In genomic region chr6:36985963-36986703, GRCh38 we compare ENCODE assay signal across 8 cellular contexts. TPM values are rescaled to one million over a fixed set of nuclear protein-coding genes. Genes with fewer than 3 reads are reported as not detected.
DNase-seq lines count a peak whose midpoint lies in the region; ATAC-seq and TF ChIP-seq lines count a peak whose summit lies in the region.

A gene with protein sequence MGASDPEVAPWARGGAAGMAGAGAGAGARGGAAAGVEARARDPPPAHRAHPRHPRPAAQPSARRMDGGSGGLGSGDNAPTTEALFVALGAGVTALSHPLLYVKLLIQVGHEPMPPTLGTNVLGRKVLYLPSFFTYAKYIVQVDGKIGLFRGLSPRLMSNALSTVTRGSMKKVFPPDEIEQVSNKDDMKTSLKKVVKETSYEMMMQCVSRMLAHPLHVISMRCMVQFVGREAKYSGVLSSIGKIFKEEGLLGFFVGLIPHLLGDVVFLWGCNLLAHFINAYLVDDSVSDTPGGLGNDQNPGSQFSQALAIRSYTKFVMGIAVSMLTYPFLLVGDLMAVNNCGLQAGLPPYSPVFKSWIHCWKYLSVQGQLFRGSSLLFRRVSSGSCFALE (minus strand): TSS chr6:36986196. CDS start chr6:36986173, 23 bp downstream.

- TF ChIP-seq CTCF in AG04450 (IDR thresholded peaks at IDR 0.05; ENCODE audit: low read depth, low read length), result no peak

- peak within 1 kb of the TSS; percentile 69 for H3K27ac ChIP-seq in AG04450 (ENCODE audit: low read depth, low read length)
- H3K27ac ChIP-seq in caudate nucleus (ENCODE audit: low read depth, low read length), result peak within 1 kb of the TSS; percentile 99

- CTCF ChIA-PET in AG04450 (lab: Charles Lee), result interaction anchor here (1.5 to 2.3 kb wide), 2 partner anchors 32 to 101 kb away, joined by 5 to 11 read pairs; no protein-coding TSS in a partner anchor

- no peaks in the 10 kb centered on the region for H3K9me3 ChIP-seq in AG04450 (ENCODE audit: control insufficient read depth, insufficient read depth, low read length)

- H3K27me3 ChIP-seq in AG04450 (ENCODE audit: control insufficient read depth, insufficient read depth, low read length), result peaks cover 4% of the 10 kb centered on the region

- POLR2A ChIA-PET in AG04450 (lab: Yijun Ruan, JAX), result interaction anchor here (0.5 to 1.5 kb wide), 20 partner anchors 8 to 368 kb away, joined by 3 to 14 read pairs (median 4); partner anchors contain the start of genes C6orf89 and PPIL1

- ATAC-seq in GM18873 (IDR thresholded peaks at IDR 0.05; ENCODE audit: low FRiP score, unreplicated experiment) (peak; percentile 61), HG03135 (IDR thresholded peaks at IDR 0.05; ENCODE audit: unreplicated experiment) (peak; percentile 82)

- H3K4me3 ChIP-seq in AG04450 (ENCODE audit: low read depth, low read length), result peak within 1 kb of the TSS; percentile 93

- DNase-seq in AG04450 (ENCODE audit: low read depth, low spot score) (peak; percentile 67), NCI-H2227 (lab: John Stamatoyannopoulos, UW; ENCODE audit: unreplicated experiment) (peak; percentile 95), caudate nucleus (lab: John Stamatoyannopoulos, UW) (peak; percentile 36 to 98 (median 90)), islet precursor cell (peak; percentile 94)
- DNase-seq in activated CD4-positive, CD25-positive, alpha-beta regulatory T cell (lab: John Stamatoyannopoulos, UW), result peak; percentile 69 to 79 (median 74)
- DNase-seq in stimulated activated CD4-positive, alpha-beta T cell treated with anti-CD3 and anti-CD28 coated beads, Interleukin-12 subunit alpha, Interleukin-12 subunit beta, amount 100 ng/mL, for 4 hours, result peak; percentile 83

RNA-seq across cellular contexts. Expression of the gene that starts here (rescaled TPM):
- 149 and 160 TPM in 2 replicates for polyA plus RNA-seq in AG04450 (2011; rRNA removed)
- 144 and 161 TPM in 2 replicates for polyA minus RNA-seq in AG04450 (2011; rRNA and poly(A)+ RNA removed)

Comparison
In these comparisons a context has a peak if more than half of its experiments do, and no peak if none do; other contexts are left out.
1. Peak in every context shown above with its lines: DNase-seq, ATAC-seq, H3K4me3 ChIP-seq and H3K27ac ChIP-seq.